8 cellular contexts compared by ENCODE assay signal in the genomic region with DNA sequence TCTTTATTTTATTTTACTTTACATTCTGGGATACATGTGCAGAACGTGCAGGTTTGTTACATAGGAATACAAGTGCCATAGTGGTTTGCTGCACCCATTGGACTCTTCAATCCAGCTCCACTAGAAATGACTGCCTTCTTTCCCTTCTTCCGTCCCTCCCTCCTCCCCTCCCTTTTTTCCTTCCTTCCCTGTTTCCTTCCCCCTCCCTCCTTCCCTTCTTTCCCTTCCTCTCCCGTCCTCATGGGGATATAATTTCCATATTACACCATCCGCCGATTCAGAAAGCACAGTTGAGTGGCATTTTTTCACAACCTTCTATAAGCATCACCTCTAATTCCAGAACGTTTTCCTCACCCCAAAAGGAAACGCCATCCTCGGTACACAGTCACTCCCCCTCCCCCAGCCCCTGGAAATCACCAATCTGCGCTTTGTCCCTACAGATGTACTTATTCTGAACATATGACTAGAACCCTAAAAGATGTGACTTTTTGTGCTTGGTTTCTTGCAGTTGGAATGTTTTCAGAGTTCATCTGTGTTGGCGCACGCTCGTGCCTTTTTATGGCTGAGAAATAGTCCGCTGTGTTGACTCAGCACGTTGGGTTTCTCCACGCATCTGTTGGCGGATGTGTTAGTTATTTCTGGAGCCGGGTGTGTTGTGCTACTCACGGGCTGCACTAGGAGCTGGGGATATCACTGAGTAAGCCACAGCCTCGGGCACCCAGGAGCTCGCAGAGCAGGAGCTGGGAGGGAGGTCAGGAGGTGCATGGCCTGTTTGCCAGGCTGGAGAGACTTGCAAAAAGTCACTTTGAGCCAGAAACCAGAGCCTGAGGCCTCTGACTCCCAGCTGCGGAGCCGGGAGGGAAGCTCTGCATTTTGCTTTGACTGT.
DNase-seq lines count a peak whose midpoint lies in the region; ATAC-seq, FAIRE-seq and TF ChIP-seq lines count a peak whose summit lies in the region.

No MANE protein-coding gene starts in this region.

- H3K27ac ChIP-seq in dorsolateral prefrontal cortex (peak overlapping the region in 42 of 59 donors; percentile 6 to 81 (median 54)), urinary bladder (ENCODE audit: low read depth) (peak overlapping the region; percentile 61)

- 16% methylated on average over 22 of the region's 22 CpGs for WGBS in urinary bladder

- H3K9me3 ChIP-seq in mucosa of descending colon: no peaks in the 10 kb centered on the region

- H3K4me3 ChIP-seq in dorsolateral prefrontal cortex (peak overlapping the region in 10 of 59 donors; percentile 0 to 36 (median 20)), mucosa of descending colon (no peak overlapping the region), urinary bladder (ENCODE audit: low read depth, low read length) (no peak overlapping the region)

- peaks cover under 1% of the 10 kb centered on the region for H3K36me3 ChIP-seq in mucosa of descending colon (ENCODE audit: low read depth)
- H3K36me3 ChIP-seq in urinary bladder (ENCODE audit: insufficient read depth): peaks cover under 1% of the 10 kb centered on the region

- ATAC-seq in mucosa of descending colon (peak; percentile 40), HG02870 (IDR thresholded peaks at IDR 0.05; ENCODE audit: unreplicated experiment) (no peak)

- TF ChIP-seq CTCF in dorsolateral prefrontal cortex (IDR thresholded peaks at IDR 0.05 in 54 of 56, conservative IDR thresholded peaks at IDR 0.05 in 2 of 56; ENCODE audit: low read depth in 1 of 56, partially characterized antibody in 56 of 56) (no peak), mucosa of descending colon (IDR thresholded peaks at IDR 0.05) (no peak)

- H3K4me1 ChIP-seq in mucosa of descending colon (ENCODE audit: low read depth) (peaks cover 29% of the 10 kb centered on the region), urinary bladder (ENCODE audit: insufficient read depth) (peaks cover 4% of the 10 kb centered on the region)

- peak; percentile 28 for FAIRE-seq in RCC 7860 (lab: Jason Lieb, UNC)

- intact Hi-C loops in dorsolateral prefrontal cortex (cut with DNase I): no loop called here
- intact Hi-C loops in mucosa of descending colon (cut with DNase I, micrococcal nuclease): no loop called here

- peak; percentile 99 for DNase-seq in EL
- DNase-seq in RCC 7860 (ENCODE audit: low spot score): peak; percentile 64
- peak in 8 of 10 donors; percentile 51 to 80 (median 70) for DNase-seq in dorsolateral prefrontal cortex
- DNase-seq in mucosa of descending colon: peak in 1 of 3 donors; percentile 52
- DNase-seq in COR-L47 (lab: John Stamatoyannopoulos, UW): no peak
- DNase-seq in globus pallidus (ENCODE audit: low spot score): no peak

- H3K27me3 ChIP-seq in dorsolateral prefrontal cortex: no peaks in the 10 kb centered on the region

Comparison
In these comparisons a context has a peak if more than half of its experiments do, and no peak if none do; other contexts are left out.
1. DNase-seq: peak in EL (single experiment), RCC 7860 (single experiment) and dorsolateral prefrontal cortex (8 of 10); none in COR-L47 (single experiment) and globus pallidus (single experiment).